13 cellular contexts compared by ENCODE assay signal in the genomic region with DNA sequence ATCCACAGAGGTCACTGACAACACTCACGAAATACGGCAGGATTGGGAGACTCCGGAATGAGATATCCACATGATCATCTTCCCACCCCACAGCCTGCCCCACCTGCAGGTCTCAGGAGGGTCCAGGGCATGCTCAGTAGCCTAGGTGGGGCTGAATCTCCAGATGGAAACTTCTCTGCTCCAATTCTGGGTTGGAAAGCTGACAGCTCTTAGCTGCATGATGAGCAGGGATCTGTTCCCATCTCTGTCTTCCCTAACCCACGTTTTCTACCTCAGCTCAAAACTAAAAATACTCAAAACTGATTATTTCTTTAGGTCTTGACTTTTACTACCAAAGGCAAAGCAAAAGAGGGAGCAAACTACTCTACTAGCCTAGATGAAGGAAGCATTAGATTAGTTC.
DNase-seq lines count a peak whose midpoint lies in the region; ATAC-seq, FAIRE-seq and TF ChIP-seq lines count a peak whose summit lies in the region.
"Had no signal": no experiment of that assay in that cellular context is flagged by ENCODE, and none has a peak within 500 bp of the region (broad histone marks: within the 10 kb centered on the region; RNA-seq: fewer than 3 reads in every experiment).

No MANE protein-coding gene starts in this region.

- no peaks in the 10 kb centered on the region for H3K36me3 Mint-ChIP-seq in effector memory CD8-positive, alpha-beta T cell (ENCODE audit: insufficient read depth)

- H3K4me3 ChIP-seq in left ventricle myocardium inferior (no peak overlapping the region), kidney (ENCODE audit: low read length in 2 of 2) (no peak overlapping the region)
- H3K4me3 ChIP-seq: PC-9 had no signal

- TF ChIP-seq CTCF in left ventricle myocardium inferior (IDR thresholded peaks at IDR 0.05; ENCODE audit: borderline replicate concordance): no peak
- TF ChIP-seq CTCF in kidney (IDR thresholded peaks at IDR 0.05; ENCODE audit: borderline replicate concordance, extremely low read depth, insufficient read depth): no peak

- peaks cover 13% of the 10 kb centered on the region for H3K36me3 ChIP-seq in left ventricle myocardium inferior
- H3K36me3 ChIP-seq in kidney (ENCODE audit: control insufficient read depth in 1 of 2, insufficient read depth in 2 of 2, low read length in 2 of 2): peaks cover 0 to 8% of the 10 kb centered on the region in 2 donors

- no peaks in the 10 kb centered on the region for H3K9me3 Mint-ChIP-seq in effector memory CD8-positive, alpha-beta T cell

- H3K9me3 ChIP-seq in left ventricle myocardium inferior (replicated peaks) (no peaks in the 10 kb centered on the region), kidney (ENCODE audit: control insufficient read depth in 1 of 2, low read length in 2 of 2) (no peaks in the 10 kb centered on the region)

- intact Hi-C loops in left ventricle myocardium inferior (cut with micrococcal nuclease): no loop called here
- intact Hi-C loops in cardiac septum (cut with DNase I): no loop called here
- intact Hi-C loops in sciatic nerve (cut with DNase I): no loop called here
- intact Hi-C loops in kidney (cut with DNase I): no loop called here

- no peak for FAIRE-seq in kidney (lab: Jason Lieb, UNC)
- FAIRE-seq: A204.1, GM12892 had no signal

- peaks cover 0 to 4% of the 10 kb centered on the region in 2 donors for H3K27me3 Mint-ChIP-seq in effector memory CD8-positive, alpha-beta T cell

- peak; percentile 69 for ATAC-seq in sciatic nerve
- no peak for ATAC-seq in effector memory CD8-positive, alpha-beta T cell (replicated peaks)

- no peaks in the 10 kb centered on the region for H3K27me3 ChIP-seq in left ventricle myocardium inferior (ENCODE audit: low read depth)

- H3K4me3 Mint-ChIP-seq in effector memory CD8-positive, alpha-beta T cell: no peak overlapping the region

- no peak overlapping the region for H3K27ac Mint-ChIP-seq in effector memory CD8-positive, alpha-beta T cell

- no peak for DNase-seq in left ventricle myocardium inferior
- DNase-seq in cardiac septum (ENCODE audit: low spot score): no peak
- DNase-seq in caudate nucleus (lab: John Stamatoyannopoulos, UW): peak in 4 of 61 donors; percentile 9 to 58 (median 32)
- no peak for DNase-seq in sciatic nerve (ENCODE audit: low spot score)
- no peak for DNase-seq in kidney
- no peak for DNase-seq in retina
- no peak for DNase-seq in effector memory CD8-positive, alpha-beta T cell
- DNase-seq: GOT3, NCI-H1436, NCI-H774, PC-9 had no signal

- H3K4me1 ChIP-seq in left ventricle myocardium inferior: peaks cover 100% of the 10 kb centered on the region
- H3K4me1 ChIP-seq in kidney (ENCODE audit: control insufficient read depth in 1 of 2, insufficient read depth in 1 of 2, low read depth in 1 of 2, low read length in 2 of 2): peaks cover 5 to 11% of the 10 kb centered on the region in 2 donors

- peak overlapping the region; percentile 92 for H3K27ac ChIP-seq in left ventricle myocardium inferior (replicated peaks)
- H3K27ac ChIP-seq in caudate nucleus (ENCODE audit: low read depth, low read length): peak overlapping the region; percentile 64
- no peak overlapping the region for H3K27ac ChIP-seq in kidney (ENCODE audit: low read depth in 2 of 2, low read length in 2 of 2)
- H3K27ac ChIP-seq: PC-9 had no signal

- no peak overlapping the region for H3K9ac ChIP-seq in kidney (ENCODE audit: low read length in 2 of 2)

- H3K4me1 Mint-ChIP-seq in effector memory CD8-positive, alpha-beta T cell (ENCODE audit: low read depth in 2 of 2): peaks cover 6% of the 10 kb centered on the region in 2 donors

Comparison
In these comparisons a context has a peak if more than half of its experiments do, and no peak if none do; other contexts are left out.
1. H3K27ac ChIP-seq: peak in left ventricle myocardium inferior (single experiment) and caudate nucleus (single experiment); none in kidney (0 of 2).